11 cellular contexts compared by ENCODE assay signal in the genomic region with DNA sequence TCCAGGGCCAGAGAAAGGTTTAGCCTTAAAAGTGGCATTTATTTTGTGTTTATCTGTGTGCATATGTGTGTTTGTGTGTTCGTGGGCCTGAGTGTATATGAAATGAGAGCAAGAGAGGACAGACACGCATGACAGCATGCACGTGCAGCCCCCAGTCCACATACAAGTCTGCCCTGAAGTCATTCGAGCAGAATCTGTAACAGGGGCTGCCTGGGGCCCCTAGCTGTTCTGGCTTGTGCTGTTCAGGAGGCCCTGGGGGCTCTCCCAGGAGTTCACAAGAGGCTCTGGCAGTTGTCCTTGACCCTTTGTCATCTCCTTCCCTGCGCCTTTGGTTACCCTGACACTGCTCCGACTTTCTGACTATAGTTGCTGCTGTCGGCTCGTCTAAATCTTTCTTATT. TPM values are rescaled to one million over a fixed set of nuclear protein-coding genes. Genes with fewer than 3 reads are reported as not detected.
DNase-seq lines count a peak whose midpoint lies in the region; ATAC-seq and TF ChIP-seq lines count a peak whose summit lies in the region.
"Had no signal": no experiment of that assay in that cellular context is flagged by ENCODE, and none has a peak within 500 bp of the region (broad histone marks: within the 10 kb centered on the region; RNA-seq: fewer than 3 reads in every experiment).

No MANE protein-coding gene starts in this region.

- peaks cover 10 to 33% (median 23%) of the 10 kb centered on the region in 4 donors for H3K4me1 Mint-ChIP-seq in CD4-positive, CD25-positive, alpha-beta regulatory T cell

- no peaks in the 10 kb centered on the region for H3K9me3 ChIP-seq in CD4-positive, CD25-positive, alpha-beta regulatory T cell (ENCODE audit: control insufficient read depth in 2 of 2, low read length in 2 of 2)
- no peaks in the 10 kb centered on the region; the same call in 1 of the 2 replicates for H3K9me3 ChIP-seq in SJSA1 (replicated peaks)
- H3K9me3 ChIP-seq in left ventricle myocardium inferior (replicated peaks) = peaks cover 5% of the 10 kb centered on the region
- H3K9me3 ChIP-seq: HAP-1 had no signal

- peaks cover 0 to 1% (median 0%) of the 10 kb centered on the region in 7 donors for H3K9me3 Mint-ChIP-seq in CD4-positive, CD25-positive, alpha-beta regulatory T cell

- ATAC-seq in CD4-positive, CD25-positive, alpha-beta regulatory T cell (ENCODE audit: low read depth in 2 of 2) = no peak
- ATAC-seq in omental fat pad (ENCODE audit: low FRiP score) (no peak), HG03354 (IDR thresholded peaks at IDR 0.05; ENCODE audit: poor library complexity, severe bottlenecking, unreplicated experiment) (no peak)

- H3K27me3 ChIP-seq in CD4-positive, CD25-positive, alpha-beta regulatory T cell (ENCODE audit: control insufficient read depth, insufficient read depth, low read length) = no peaks in the 10 kb centered on the region
- H3K27me3 ChIP-seq in SJSA1 (replicated peaks) (no peaks in the 10 kb centered on the region), left ventricle myocardium inferior (ENCODE audit: low read depth) (no peaks in the 10 kb centered on the region)

- no peak for DNase-seq in CD4-positive, CD25-positive, alpha-beta regulatory T cell
- DNase-seq in SJSA1 (ENCODE audit: low read depth in 1 of 2, low spot score in 2 of 2) (no peak), left ventricle myocardium inferior (no peak), retina (peak; percentile 28), omental fat pad (ENCODE audit: low spot score) (no peak), OCI-M2 (lab: John Stamatoyannopoulos, UW; ENCODE audit: unreplicated experiment) (no peak)
- no peak for DNase-seq in activated effector memory CD4-positive, alpha-beta T cell treated with Interleukin-2 at 50 U/mL for 16 hours
- DNase-seq: activated CD4-positive, alpha-beta memory T cell treated with anti-CD3 and anti-CD28 coated beads for 36 hours; CD4-positive, alpha-beta memory T cell had no signal

- intact Hi-C loops in left ventricle myocardium inferior (cut with micrococcal nuclease) = no loop called here

- peak overlapping the region; percentile 8 to 21 (median 11) for H3K27ac Mint-ChIP-seq in CD4-positive, CD25-positive, alpha-beta regulatory T cell
- H3K27ac Mint-ChIP-seq: activated CD4-positive, alpha-beta memory T cell treated with anti-CD3 and anti-CD28 coated beads for 36 hours had no signal

- H3K4me3 Mint-ChIP-seq in CD4-positive, CD25-positive, alpha-beta regulatory T cell = no peak overlapping the region
- H3K4me3 Mint-ChIP-seq: activated CD4-positive, alpha-beta memory T cell treated with anti-CD3 and anti-CD28 coated beads for 36 hours; CD4-positive, alpha-beta memory T cell had no signal

- H3K27me3 Mint-ChIP-seq in CD4-positive, CD25-positive, alpha-beta regulatory T cell = no peaks in the 10 kb centered on the region
- H3K27me3 Mint-ChIP-seq: activated CD4-positive, alpha-beta memory T cell treated with anti-CD3 and anti-CD28 coated beads for 36 hours; CD4-positive, alpha-beta memory T cell had no signal

- H3K36me3 ChIP-seq in CD4-positive, CD25-positive, alpha-beta regulatory T cell (ENCODE audit: control insufficient read depth, insufficient read depth, low read length) = no peaks in the 10 kb centered on the region
- H3K36me3 ChIP-seq in SJSA1 (no peaks in the 10 kb centered on the region), left ventricle myocardium inferior (no peaks in the 10 kb centered on the region)
- H3K36me3 ChIP-seq: HAP-1 had no signal

- no peaks in the 10 kb centered on the region for H3K4me1 ChIP-seq in CD4-positive, CD25-positive, alpha-beta regulatory T cell (ENCODE audit: control insufficient read depth, insufficient read depth, low read length, poor library complexity, severe bottlenecking)
- H3K4me1 ChIP-seq in SJSA1 (replicated peaks) (peaks cover 24% of the 10 kb centered on the region), left ventricle myocardium inferior (peaks cover 95% of the 10 kb centered on the region)

- H3K36me3 Mint-ChIP-seq in CD4-positive, CD25-positive, alpha-beta regulatory T cell = peaks cover 4% of the 10 kb centered on the region

- H3K4me3 ChIP-seq in CD4-positive, CD25-positive, alpha-beta regulatory T cell (ENCODE audit: low read depth, low read length) = no peak overlapping the region
- H3K4me3 ChIP-seq in SJSA1 (no peak overlapping the region), left ventricle myocardium inferior (peak overlapping the region; percentile 55)
- H3K4me3 ChIP-seq: HAP-1 had no signal

- TF ChIP-seq CTCF in left ventricle myocardium inferior (IDR thresholded peaks at IDR 0.05; ENCODE audit: borderline replicate concordance) (no peak), omental fat pad (IDR thresholded peaks at IDR 0.05) (no peak)

- H3K27ac ChIP-seq in CD4-positive, CD25-positive, alpha-beta regulatory T cell (ENCODE audit: insufficient read depth, low read length, poor library complexity, severe bottlenecking) = no peak overlapping the region
- peak overlapping the region; percentile 48 for H3K27ac ChIP-seq in SJSA1
- H3K27ac ChIP-seq in left ventricle myocardium inferior (replicated peaks) = peak overlapping the region; percentile 94

RNA-seq across cellular contexts. Expression of a gene that starts 18.2 kb away (rescaled TPM):
- total RNA-seq in CD4-positive, CD25-positive, alpha-beta regulatory T cell = 23.3 TPM
- polyA plus RNA-seq in CD4-positive, CD25-positive, alpha-beta regulatory T cell = 1 to 10 TPM; 2.6 to 3.9 (median 3.1) TPM
- 8.1 and 15.4 TPM in 2 replicates for total RNA-seq in SJSA1 (2014; rRNA removed; shearing (Covaris generic))
- total RNA-seq in left ventricle myocardium inferior = 264 TPM
- total RNA-seq in omental fat pad = 10 to 100 TPM; 21.4 to 42.9 (median 37.0) TPM
